Comparison of ENCODE assay signal across 9 cellular contexts in genomic region chr17:81834831-81835267, GRCh38. TPM values are rescaled to one million over a fixed set of nuclear protein-coding genes. Genes with fewer than 3 reads are reported as not detected.
A peak's percentile ranks its signal among the peaks of the same experiment; 100 is the strongest.
DNase-seq lines count a peak whose midpoint lies in the region; ATAC-seq and TF ChIP-seq lines count a peak whose summit lies in the region.
"Had no signal": no experiment of that assay in that cellular context is flagged by ENCODE, and none has a peak within 500 bp of the region (broad histone marks: within the 10 kb centered on the region; RNA-seq: fewer than 3 reads in every experiment).

A gene with protein sequence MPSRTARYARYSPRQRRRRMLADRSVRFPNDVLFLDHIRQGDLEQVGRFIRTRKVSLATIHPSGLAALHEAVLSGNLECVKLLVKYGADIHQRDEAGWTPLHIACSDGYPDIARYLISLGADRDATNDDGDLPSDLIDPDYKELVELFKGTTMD (minus strand): TSS chr17:81835050. CDS start chr17:81834953, 97 bp downstream.

- H3K4me3 ChIP-seq in AG04450 (ENCODE audit: low read depth, low read length), result peak within 1 kb of the TSS; percentile 80
- H3K4me3 ChIP-seq in cardiac fibroblast (replicated peaks in 1 of 2; ENCODE audit: low read depth in 2 of 2, low read length in 2 of 2), result peak within 1 kb of the TSS; percentile 65 to 71
- peak within 1 kb of the TSS; percentile 55 to 62 for H3K4me3 ChIP-seq in muscle layer of duodenum (ENCODE audit: low read depth in 1 of 2, low read length in 2 of 2)

- H3K27ac ChIP-seq in AG04450 (ENCODE audit: low read depth, low read length), result no peak within 1 kb of the TSS
- H3K27ac ChIP-seq in KOPT-K1 (ENCODE audit: low read depth, low read length, poor library complexity, severe bottlenecking), result peak within 1 kb of the TSS; percentile 97
- H3K27ac ChIP-seq in muscle layer of duodenum (ENCODE audit: low read length), result peak within 1 kb of the TSS; percentile 72

- no peaks in the 10 kb centered on the region; the same call in 1 of the 2 replicates for H3K9me3 ChIP-seq in AG04450 (ENCODE audit: control insufficient read depth, insufficient read depth, low read length)
- no peaks in the 10 kb centered on the region for H3K9me3 ChIP-seq in KOPT-K1 (ENCODE audit: insufficient read depth, low read length, poor library complexity, severe bottlenecking)
- H3K9me3 ChIP-seq in muscle layer of duodenum (ENCODE audit: control insufficient read depth in 1 of 2, low read length in 2 of 2), result no peaks in the 10 kb centered on the region

- CTCF ChIA-PET in AG04450 (lab: Charles Lee), result no interaction called here

- TF ChIP-seq CTCF in AG04450 (IDR thresholded peaks at IDR 0.05; ENCODE audit: low read depth, low read length) (no peak), cardiac fibroblast (IDR thresholded peaks at IDR 0.05; ENCODE audit: low read depth, low read length) (no peak), omental fat pad (IDR thresholded peaks at IDR 0.05) (no peak)

- POLR2A ChIA-PET in AG04450 (lab: Yijun Ruan, JAX), result no interaction called here

- DNase-seq in AG04450 (ENCODE audit: low read depth, low spot score), result no peak
- no peak for DNase-seq in cardiac fibroblast (ENCODE audit: low read depth in 2 of 2)
- no peak for DNase-seq in Kasumi-1 (lab: John Stamatoyannopoulos, UW)
- no peak for DNase-seq in NCI-H1436 (lab: John Stamatoyannopoulos, UW)
- DNase-seq in omental fat pad (ENCODE audit: low spot score), result no peak
- no peak for DNase-seq in cortex of kidney (lab: John Stamatoyannopoulos, UW)
- DNase-seq: NCI-H1436 treated with DMSO at 0.1 percent for 48 hours had no signal

- H3K4me1 ChIP-seq in muscle layer of duodenum (ENCODE audit: control insufficient read depth in 1 of 2, insufficient read depth in 2 of 2, low read length in 2 of 2), result peaks cover 5 to 21% of the 10 kb centered on the region in 2 donors

- H3K36me3 ChIP-seq in KOPT-K1 (ENCODE audit: insufficient read depth, low read length), result no peaks in the 10 kb centered on the region
- no peaks in the 10 kb centered on the region for H3K36me3 ChIP-seq in muscle layer of duodenum (ENCODE audit: control insufficient read depth in 1 of 2, insufficient read depth in 2 of 2, low read length in 2 of 2)

- ATAC-seq in omental fat pad (ENCODE audit: low FRiP score), result no peak

- H3K27me3 ChIP-seq in AG04450 (ENCODE audit: control insufficient read depth, insufficient read depth, low read length) (no peaks in the 10 kb centered on the region), muscle layer of duodenum (ENCODE audit: low read depth, low read length) (no peaks in the 10 kb centered on the region)

RNA-seq across cellular contexts. Expression of the gene that starts here (rescaled TPM):
- polyA plus RNA-seq in AG04450 (2011; rRNA removed), result not detected in 2 replicates
- polyA minus RNA-seq in AG04450 (2011; rRNA and poly(A)+ RNA removed), result not detected in 2 replicates
- under 1 TPM in 1 of 4 donors, not detected in 3; 0.65 TPM for total RNA-seq in omental fat pad
